10 cellular contexts compared by ENCODE assay signal in the genomic region with DNA sequence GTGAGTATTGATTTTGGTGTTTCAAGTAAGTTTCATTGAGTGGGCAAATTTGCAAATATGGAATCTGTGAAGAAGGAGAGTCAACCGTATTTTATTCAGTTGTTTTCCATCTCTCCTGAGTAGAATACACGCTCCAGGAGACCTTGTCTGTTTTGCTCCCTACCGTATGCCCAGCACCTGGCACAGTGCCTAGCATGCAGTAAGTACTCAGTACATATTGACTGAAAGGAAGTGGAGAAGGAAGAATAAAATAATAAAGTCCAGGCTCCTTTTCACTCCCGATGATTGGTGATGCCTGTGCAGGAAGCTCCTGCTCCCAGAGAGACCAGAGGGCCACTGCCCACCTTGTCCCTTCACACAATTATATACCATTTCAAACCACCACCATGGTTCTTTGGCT. TPM values are rescaled to one million over a fixed set of nuclear protein-coding genes. Genes with fewer than 3 reads are reported as not detected.
A peak's percentile ranks its signal among the peaks of the same experiment; 100 is the strongest.
DNase-seq lines count a peak whose midpoint lies in the region; ATAC-seq, FAIRE-seq and TF ChIP-seq lines count a peak whose summit lies in the region.
"Had no signal": no experiment of that assay in that cellular context is flagged by ENCODE, and none has a peak within 500 bp of the region (broad histone marks: within the 10 kb centered on the region; RNA-seq: fewer than 3 reads in every experiment).

No MANE protein-coding gene starts in this region.

- dilution Hi-C loops in endothelial cell of umbilical vein (cut with MboI; ENCODE audit: extremely low pct_ligation_motif_present, low sequenced_read_pairs) = no loop called here

- H3K27ac ChIP-seq in SK-N-SH (ENCODE audit: low read depth in 2 of 2, low read length in 1 of 2) (peak overlapping the region; percentile 72 to 78; a peak in 3 of 4 replicates), endothelial cell of umbilical vein (ENCODE audit: insufficient read depth, low read depth, low read length) (no peak overlapping the region), upper lobe of right lung (no peak overlapping the region)

- H3K79me2 ChIP-seq in SK-N-SH (ENCODE audit: insufficient read depth) = no peaks in the 10 kb centered on the region
- no peaks in the 10 kb centered on the region for H3K79me2 ChIP-seq in endothelial cell of umbilical vein (ENCODE audit: control insufficient read depth, insufficient read depth, low read length)

- H3K9me3 ChIP-seq in SK-N-SH = no peaks in the 10 kb centered on the region
- no peaks in the 10 kb centered on the region for H3K9me3 ChIP-seq in endothelial cell of umbilical vein (replicated peaks; ENCODE audit: control insufficient read depth, insufficient read depth, low read length)
- H3K9me3 ChIP-seq in upper lobe of right lung = no peaks in the 10 kb centered on the region

- H3K9me2 ChIP-seq in SK-N-SH = no peaks in the 10 kb centered on the region

- H2AFZ ChIP-seq in SK-N-SH (ENCODE audit: low read depth) (no peak overlapping the region), endothelial cell of umbilical vein (ENCODE audit: low read depth, low read length) (no peak overlapping the region)

- H3K9me1 ChIP-seq in endothelial cell of umbilical vein (replicated peaks; ENCODE audit: control insufficient read depth, extremely low read depth, insufficient read depth, low read length) = no peaks in the 10 kb centered on the region

- POLR2A ChIA-PET in SK-N-SH (lab: Yijun Ruan, JAX) = no interaction called here
- POLR2A ChIA-PET in endothelial cell of umbilical vein (lab: Charles Lee) = no interaction called here

- WGBS in SK-N-SH (ENCODE audit: low lambda C conversion rate) = 82% methylated on average over 4 of the region's 4 CpGs

- peak overlapping the region; percentile 57; the same call in 1 of the 2 replicates for H3K4me2 ChIP-seq in SK-N-SH
- no peak overlapping the region for H3K4me2 ChIP-seq in endothelial cell of umbilical vein (ENCODE audit: insufficient read depth, low read length)

- H3K9ac ChIP-seq in SK-N-SH (no peak overlapping the region), endothelial cell of umbilical vein (replicated peaks; ENCODE audit: extremely low read depth, insufficient read depth, low read length) (no peak overlapping the region)

- no peaks in the 10 kb centered on the region for H3K27me3 ChIP-seq in SK-N-SH (ENCODE audit: insufficient read depth)
- H3K27me3 ChIP-seq in endothelial cell of umbilical vein (ENCODE audit: control insufficient read depth in 2 of 2, insufficient read depth in 2 of 2, low read length in 2 of 2) = peaks cover 0 to 3% of the 10 kb centered on the region in 2 experiments
- no peaks in the 10 kb centered on the region for H3K27me3 ChIP-seq in upper lobe of right lung

- intact Hi-C loops in endothelial cell of umbilical vein (cut with micrococcal nuclease) (no loop called here), upper lobe of right lung (cut with DNase I) (no loop called here)

- no peak for TF ChIP-seq POLR2A in endothelial cell of umbilical vein (IDR thresholded peaks at IDR 0.05; ENCODE audit: low read depth, low read length)

- peaks cover 9 to 25% of the 10 kb centered on the region in 2 experiments; a peak in 3 of 4 replicates for H3K4me1 ChIP-seq in SK-N-SH (ENCODE audit: control insufficient read depth in 1 of 2, insufficient read depth in 2 of 2, low read depth in 1 of 2, low read length in 1 of 2)
- peaks cover 4% of the 10 kb centered on the region for H3K4me1 ChIP-seq in endothelial cell of umbilical vein (ENCODE audit: control insufficient read depth, extremely low read depth, insufficient read depth, low read length)
- H3K4me1 ChIP-seq in upper lobe of right lung = no peaks in the 10 kb centered on the region

- TF ChIP-seq CTCF in SK-N-SH (IDR thresholded peaks at IDR 0.05) (no peak), endothelial cell of umbilical vein (IDR thresholded peaks at IDR 0.05; ENCODE audit: extremely low read depth in 1 of 2, insufficient read depth in 1 of 2, low read depth in 1 of 2, low read length in 2 of 2) (no peak), upper lobe of right lung (IDR thresholded peaks at IDR 0.05) (no peak)

- ATAC-seq in SK-N-SH treated with all-trans-retinoic acid at 6 μM for 48 hours (no peak), upper lobe of right lung (peak; percentile 37), HG03378 (IDR thresholded peaks at IDR 0.05; ENCODE audit: unreplicated experiment) (no peak), HG02623 (IDR thresholded peaks at IDR 0.05; ENCODE audit: unreplicated experiment) (no peak), HG03025 (IDR thresholded peaks at IDR 0.05; ENCODE audit: low FRiP score, unreplicated experiment) (no peak)

- H3K4me3 ChIP-seq in SK-N-SH (ENCODE audit: low read depth in 2 of 2, low read length in 1 of 2) (no peak overlapping the region), endothelial cell of umbilical vein (replicated peaks in 1 of 3; ENCODE audit: insufficient read depth in 1 of 3, low read depth in 1 of 3, low read length in 3 of 3) (no peak overlapping the region), upper lobe of right lung (no peak overlapping the region)

- CTCF ChIA-PET in SK-N-SH (lab: Yijun Ruan, JAX) = interaction anchor here (2.2 kb wide), 1 partner anchor 54 kb away, joined by 6 read pairs; no protein-coding TSS in a partner anchor
- CTCF ChIA-PET in endothelial cell of umbilical vein (lab: Charles Lee) = interaction anchor here (1.5 kb wide), 1 partner anchor 32 kb away, joined by 3 read pairs; no protein-coding TSS in a partner anchor

- H3K36me3 ChIP-seq in SK-N-SH (replicated peaks in 1 of 2; ENCODE audit: control insufficient read depth in 1 of 2, insufficient read depth in 2 of 2, low read length in 1 of 2) = no peaks in the 10 kb centered on the region
- H3K36me3 ChIP-seq in endothelial cell of umbilical vein (ENCODE audit: control insufficient read depth in 2 of 2, extremely low read depth in 1 of 2, insufficient read depth in 2 of 2, low read length in 2 of 2) = no peaks in the 10 kb centered on the region
- H3K36me3 ChIP-seq in upper lobe of right lung = no peaks in the 10 kb centered on the region

- BruUV-seq in endothelial cell of umbilical vein (replicated peaks; lab: Mats Ljungman, UMichigan) = no TSS peak

- TF ChIP-seq EP300 in SK-N-SH (IDR thresholded peaks at IDR 0.05; ENCODE audit: borderline replicate concordance in 1 of 2, low read depth in 1 of 2, low read length in 1 of 2) = no peak

- TF ChIP-seq RAD21 in SK-N-SH (IDR thresholded peaks at IDR 0.05; ENCODE audit: low read length) = no peak

- H3F3A ChIP-seq in SK-N-SH (replicated peaks; ENCODE audit: insufficient read depth) = peaks cover 4% of the 10 kb centered on the region

- H4K20me1 ChIP-seq in SK-N-SH (ENCODE audit: insufficient read depth) = no peaks in the 10 kb centered on the region
- H4K20me1 ChIP-seq in endothelial cell of umbilical vein (replicated peaks; ENCODE audit: control insufficient read depth, extremely low read depth, insufficient read depth, low read length) = no peaks in the 10 kb centered on the region

- no peak for DNase-seq in SK-N-SH
- DNase-seq in NCI-H748 treated with DMSO at 0.1 percent for 48 hours (lab: John Stamatoyannopoulos, UW) = peak; percentile 24
- peak; percentile 29 for DNase-seq in endothelial cell of umbilical vein (ENCODE audit: low read depth, low spot score)
- no peak for DNase-seq in upper lobe of right lung
- DNase-seq: OCI-M1 had no signal

- no peak for FAIRE-seq in endothelial cell of umbilical vein (lab: Jason Lieb, UNC)
- FAIRE-seq: G401.6 had no signal

TF ChIP-seq in SK-N-SH, 30 proteins besides CTCF, POLR2A, EP300 and RAD21 (continues in another document):
- TF ChIP-seq, protein P1, sequence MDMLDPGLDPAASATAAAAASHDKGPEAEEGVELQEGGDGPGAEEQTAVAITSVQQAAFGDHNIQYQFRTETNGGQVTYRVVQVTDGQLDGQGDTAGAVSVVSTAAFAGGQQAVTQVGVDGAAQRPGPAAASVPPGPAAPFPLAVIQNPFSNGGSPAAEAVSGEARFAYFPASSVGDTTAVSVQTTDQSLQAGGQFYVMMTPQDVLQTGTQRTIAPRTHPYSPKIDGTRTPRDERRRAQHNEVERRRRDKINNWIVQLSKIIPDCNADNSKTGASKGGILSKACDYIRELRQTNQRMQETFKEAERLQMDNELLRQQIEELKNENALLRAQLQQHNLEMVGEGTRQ (IDR thresholded peaks at IDR 0.05; ENCODE audit: borderline replicate concordance, low read depth, low read length) = no peak

TF ChIP-seq in SK-N-SH treated with all-trans-retinoic acid at 6 μM for 48 hours, 23 proteins besides CTCF, POLR2A, EP300 and RAD21 (continues in another document):
- TF ChIP-seq CSDC2 (CRISPR knock-in tag; IDR thresholded peaks at IDR 0.05) (no peak), TOX (CRISPR knock-in tag; IDR thresholded peaks at IDR 0.05; ENCODE audit: borderline replicate concordance) (no peak), ESRRG (CRISPR knock-in tag; IDR thresholded peaks at IDR 0.05) (no peak), SNAI2 (CRISPR knock-in tag; IDR thresholded peaks at IDR 0.05) (no peak)

TF ChIP-seq in endothelial cell of umbilical vein, 7 proteins besides CTCF, POLR2A, EP300 and RAD21:
- TF ChIP-seq, protein P2, sequence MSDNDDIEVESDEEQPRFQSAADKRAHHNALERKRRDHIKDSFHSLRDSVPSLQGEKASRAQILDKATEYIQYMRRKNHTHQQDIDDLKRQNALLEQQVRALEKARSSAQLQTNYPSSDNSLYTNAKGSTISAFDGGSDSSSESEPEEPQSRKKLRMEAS (IDR thresholded peaks at IDR 0.05; ENCODE audit: insufficient read depth, insufficient read length) = no peak
- no peak for TF ChIP-seq MYC (IDR thresholded peaks at IDR 0.05; ENCODE audit: low read depth, low read length)
- TF ChIP-seq POLR2AphosphoS5 (IDR thresholded peaks at IDR 0.05; ENCODE audit: insufficient read depth, low read depth, low read length) = no peak
- no peak for TF ChIP-seq JUN (IDR thresholded peaks at IDR 0.05; ENCODE audit: borderline replicate concordance, insufficient read depth, insufficient read length, low read depth)
TF ChIP-seq in endothelial cell of umbilical vein: peak in this region for 0.

RNA-seq across cellular contexts. Expression of a gene that starts 59.4 kb away (rescaled TPM):
- 8.2 and 9.4 TPM in 2 replicates for polyA plus RNA-seq in SK-N-SH (2012; rRNA removed)
- polyA plus RNA-seq in SK-N-SH (2012; cell fraction: cytosol; rRNA removed) = 11.5 and 12.7 TPM in 2 replicates
- 3.4 and 4.2 TPM in 2 replicates for polyA plus RNA-seq in SK-N-SH (2012; cell fraction: nucleus; rRNA removed)
- 19.0 and 20.3 TPM in 2 replicates for total RNA-seq in endothelial cell of umbilical vein
- polyA plus RNA-seq in endothelial cell of umbilical vein = 4.1 and 6.6 TPM in 2 replicates
- 12.9 and 13.5 TPM in 2 replicates for polyA plus RNA-seq in endothelial cell of umbilical vein (2011; cell fraction: cytosol; rRNA removed)
- polyA plus RNA-seq in endothelial cell of umbilical vein (2011; cell fraction: nucleus; rRNA removed) = 7.9 and 10.6 TPM in 2 replicates
- 7.9 and 18.5 TPM in 2 replicates for polyA plus RNA-seq in endothelial cell of umbilical vein (2012)
- polyA minus RNA-seq in endothelial cell of umbilical vein = 10.0 and 10.3 TPM in 2 replicates
- polyA minus RNA-seq in endothelial cell of umbilical vein (2011; cell fraction: cytosol; rRNA and poly(A)+ RNA removed) = 38.7 TPM
- 5.2 and 5.6 TPM in 2 replicates for polyA minus RNA-seq in endothelial cell of umbilical vein (2011; cell fraction: nucleus; rRNA and poly(A)+ RNA removed)
- total RNA-seq in upper lobe of right lung = 0.35 TPM

Comparison
In these comparisons a context has a peak if more than half of its experiments do, and no peak if none do; other contexts are left out.
1. DNase-seq: peak in NCI-H748 treated with DMSO at 0.1 percent for 48 hours (single experiment) and endothelial cell of umbilical vein (single experiment); none in SK-N-SH (single experiment) and upper lobe of right lung (single experiment).
2. H3K27ac ChIP-seq: peak in SK-N-SH (2 of 2); none in endothelial cell of umbilical vein (single experiment) and upper lobe of right lung (single experiment).
3. RNA of a gene that starts 59.4 kb away (total RNA-seq): 19.0 to 20.3 TPM in endothelial cell of umbilical vein; 0.35 TPM in upper lobe of right lung (single experiment); every median in the first group is over 10 times any median in the second.